Comparison of ENCODE assay signal across 19 cellular contexts in the genomic region with DNA sequence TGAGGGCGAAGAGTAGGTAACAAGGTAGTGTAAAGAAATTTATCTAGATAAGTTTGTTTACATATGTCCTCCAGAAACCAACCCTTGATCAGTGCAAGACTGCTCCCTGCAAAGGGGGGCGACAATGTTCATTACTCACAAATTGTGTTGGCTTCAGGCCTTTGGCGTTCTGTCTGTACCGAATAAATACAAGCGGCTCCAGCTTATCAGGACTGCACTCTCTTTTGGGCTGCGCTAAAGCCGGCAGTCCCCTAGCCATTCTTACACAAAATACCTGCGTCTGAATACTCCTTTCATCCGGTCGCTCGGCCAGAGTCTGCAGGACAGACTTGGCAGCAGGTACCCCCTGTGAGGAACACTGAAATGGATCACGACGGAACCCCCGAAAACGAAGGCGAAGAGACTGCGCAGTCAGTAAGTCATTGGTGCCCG.
"Had no signal": no experiment of that assay in that cellular context is flagged by ENCODE, and none has a peak within 500 bp of the region (broad histone marks: within the 10 kb centered on the region; RNA-seq: fewer than 3 reads in every experiment).

No MANE protein-coding gene starts in this region.

- H3K4me3 Mint-ChIP-seq: activated naive CD8-positive, alpha-beta T cell treated with anti-CD3 and anti-CD28 coated beads, Interleukin-2, amount 50 U/mL, for 24 hours; activated T-cell treated with anti-CD3 and anti-CD28 coated beads, Interleukin-2, amount 50 U/mL, for 4 hours; natural killer cell; T-helper 17 cell; type B pancreatic cell had no signal

- H3K27me3 Mint-ChIP-seq: activated naive CD8-positive, alpha-beta T cell treated with anti-CD3 and anti-CD28 coated beads, Interleukin-2, amount 50 U/mL, for 24 hours; T-helper 17 cell; type B pancreatic cell had no signal

- H3K9me3 Mint-ChIP-seq: natural killer cell had no signal

- H3K4me1 ChIP-seq: gastroesophageal sphincter, prostate gland had no signal

- H3K4me1 Mint-ChIP-seq: activated naive CD8-positive, alpha-beta T cell treated with anti-CD3 and anti-CD28 coated beads, Interleukin-2, amount 50 U/mL, for 24 hours had no signal

- H3K9me3 ChIP-seq: gastroesophageal sphincter, prostate gland, thoracic aorta had no signal

- H3K36me3 ChIP-seq: prostate gland had no signal

- H3K4me3 ChIP-seq: gastroesophageal sphincter, lower lobe of right lung, prostate gland, thoracic aorta had no signal

- ATAC-seq: activated naive CD8-positive, alpha-beta T cell treated with anti-CD3 and anti-CD28 coated beads, Interleukin-2, amount 50 U/mL, for 24 hours; activated T-cell treated with anti-CD3 and anti-CD28 coated beads, Interleukin-2, amount 50 U/mL, for 4 hours; gastroesophageal sphincter; natural killer cell; T-helper 17 cell had no signal

- DNase-seq: activated CD4-positive, alpha-beta T cell treated with anti-CD3 and anti-CD28 coated beads for 1 hour; activated effector memory CD4-positive, alpha-beta T cell treated with Interleukin-2 at 50 U/mL for 16 hours; activated naive CD4-positive, alpha-beta T cell treated with anti-CD3 and anti-CD28 coated beads, Interleukin-2, amount 50 U/mL, for 16 hours; activated naive CD8-positive, alpha-beta T cell treated with anti-CD3 and anti-CD28 coated beads, Interleukin-2, amount 50 U/mL, for 24 hours; activated T-cell treated with anti-CD3 and anti-CD28 coated beads, Interleukin-2, amount 50 U/mL, for 4 hours; cortex of kidney; kidney; lower lobe of right lung; natural killer cell; stimulated activated CD4-positive, alpha-beta T cell treated with anti-CD3 and anti-CD28 coated beads, Interleukin-4, amount 100 ng/mL, for 24 hours; stimulated activated naive CD4-positive, alpha-beta T cell treated with Interleukin-2 at 50 U/mL for 16 hours; SW 1271; T-helper 17 cell; WERI-Rb-1 had no signal

- H3K27me3 ChIP-seq: gastroesophageal sphincter had no signal

- H3K27ac Mint-ChIP-seq: activated naive CD8-positive, alpha-beta T cell treated with anti-CD3 and anti-CD28 coated beads, Interleukin-2, amount 50 U/mL, for 24 hours; natural killer cell; T-helper 17 cell had no signal

- H3K27ac ChIP-seq: epithelial cell of prostate, gastroesophageal sphincter, lower lobe of right lung, prostate gland, thoracic aorta, WERI-Rb-1 had no signal
